ENCODE assay signal across 31 cellular contexts in genomic region chr13:111904701-111905608, GRCh38.
DNase-seq lines count a peak whose midpoint lies in the region; ATAC-seq, FAIRE-seq and TF ChIP-seq lines count a peak whose summit lies in the region.
"Had no signal": no experiment of that assay in that cellular context is flagged by ENCODE, and none has a peak within 500 bp of the region (broad histone marks: within the 10 kb centered on the region; RNA-seq: fewer than 3 reads in every experiment).

No MANE protein-coding gene starts in this region.

- TF ChIP-seq CTCF in K562 (IDR thresholded peaks at IDR 0.05 in 2 of 3, conservative IDR thresholded peaks at IDR 0.05 in 1 of 3; ENCODE audit: insufficient read depth in 2 of 3, low read depth in 1 of 3, low read length in 3 of 3) = no peak

- no peak for TF ChIP-seq POLR2A in K562 (conservative IDR thresholded peaks at IDR 0.05)

- no peak overlapping the region for H3K23ac ChIP-seq in mesenchymal stem cell (ENCODE audit: low read length in 2 of 2)

- no peak overlapping the region for H3K27ac Mint-ChIP-seq in activated naive CD4-positive, alpha-beta T cell treated with anti-CD3 and anti-CD28 coated beads, Interleukin-2, amount 10 ng/mL, durations not matched to agents 7 days and 5 days
- no peak overlapping the region for H3K27ac Mint-ChIP-seq in activated naive CD4-positive, alpha-beta T cell treated with anti-CD3 and anti-CD28 coated beads for 36 hours
- H3K27ac Mint-ChIP-seq: activated CD8-positive, alpha-beta T cell treated with anti-CD3 and anti-CD28 coated beads for 36 hours; activated naive CD8-positive, alpha-beta T cell had no signal

- H3K9me3 ChIP-seq in K562 (replicated peaks; ENCODE audit: control insufficient read depth, insufficient read depth, low read depth, low read length) (no peaks in the 10 kb centered on the region), mesenchymal stem cell (ENCODE audit: control insufficient read depth, low read length) (peaks cover 3% of the 10 kb centered on the region)
- H3K9me3 ChIP-seq: A549, BE2C, tibial artery had no signal

- H3K36me3 Mint-ChIP-seq in activated naive CD4-positive, alpha-beta T cell treated with anti-CD3 and anti-CD28 coated beads, Interleukin-2, amount 10 ng/mL, durations not matched to agents 7 days and 5 days = no peaks in the 10 kb centered on the region
- H3K36me3 Mint-ChIP-seq in activated naive CD4-positive, alpha-beta T cell treated with anti-CD3 and anti-CD28 coated beads for 36 hours (ENCODE audit: low read depth) = no peaks in the 10 kb centered on the region
- H3K36me3 Mint-ChIP-seq: activated naive CD8-positive, alpha-beta T cell had no signal

- 63% methylated on average over 20 of the region's 47 CpGs for WGBS in K562 (ENCODE audit: insufficient coverage, low coverage, missing lambda C conversion rate)
- 92% methylated on average over 27 of the region's 47 CpGs for WGBS in mesenchymal stem cell

- H4K8ac ChIP-seq in mesenchymal stem cell (ENCODE audit: low read length) = no peak overlapping the region

- H3K36me3 ChIP-seq in K562 (ENCODE audit: control insufficient read depth, insufficient read depth, low read length) = no peaks in the 10 kb centered on the region
- no peaks in the 10 kb centered on the region for H3K36me3 ChIP-seq in mesenchymal stem cell (ENCODE audit: control insufficient read depth in 1 of 2, insufficient read depth in 2 of 2, low read depth in 1 of 2, low read length in 2 of 2)
- H3K36me3 ChIP-seq: BE2C, tibial artery had no signal

- no peaks in the 10 kb centered on the region for H3K27me3 Mint-ChIP-seq in activated naive CD4-positive, alpha-beta T cell treated with anti-CD3 and anti-CD28 coated beads, Interleukin-2, amount 10 ng/mL, durations not matched to agents 7 days and 5 days
- H3K27me3 Mint-ChIP-seq in activated naive CD4-positive, alpha-beta T cell treated with anti-CD3 and anti-CD28 coated beads for 36 hours (ENCODE audit: low read depth) = peaks cover 2% of the 10 kb centered on the region
- H3K27me3 Mint-ChIP-seq: activated CD8-positive, alpha-beta T cell treated with anti-CD3 and anti-CD28 coated beads for 36 hours; activated naive CD8-positive, alpha-beta T cell; central memory CD8-positive, alpha-beta T cell had no signal

- no peak overlapping the region for H2BK12ac ChIP-seq in mesenchymal stem cell (ENCODE audit: low read length in 2 of 2)

- peaks cover 3% of the 10 kb centered on the region for H3K9me3 Mint-ChIP-seq in activated naive CD4-positive, alpha-beta T cell treated with anti-CD3 and anti-CD28 coated beads, Interleukin-2, amount 10 ng/mL, durations not matched to agents 7 days and 5 days
- H3K9me3 Mint-ChIP-seq in activated naive CD4-positive, alpha-beta T cell treated with anti-CD3 and anti-CD28 coated beads for 36 hours = no peaks in the 10 kb centered on the region
- H3K9me3 Mint-ChIP-seq: activated CD8-positive, alpha-beta T cell treated with anti-CD3 and anti-CD28 coated beads for 36 hours had no signal

- no peak for TF ChIP-seq RAD21 in K562 (CRISPR knock-in tag; conservative IDR thresholded peaks at IDR 0.05 in 1 of 2, IDR thresholded peaks at IDR 0.05 in 1 of 2)

- H3K9me1 ChIP-seq in K562 (ENCODE audit: control insufficient read depth, insufficient read depth, low read length) = no peaks in the 10 kb centered on the region

- CTCF ChIA-PET in activated naive CD4-positive, alpha-beta T cell treated with anti-CD3 and anti-CD28 coated beads, Interleukin-2, amount 10 ng/mL, durations not matched to agents 7 days and 5 days (lab: Charles Lee) = no interaction called here
- CTCF ChIA-PET in activated naive CD4-positive, alpha-beta T cell treated with anti-CD3 and anti-CD28 coated beads for 36 hours (lab: Charles Lee) = no interaction called here
- CTCF ChIA-PET in K562 (lab: Yijun Ruan, JAX; ENCODE audit: low intra/inter-chr PET ratio) = no interaction called here

- H2BK15ac ChIP-seq in mesenchymal stem cell (ENCODE audit: low read depth, poor library complexity, severe bottlenecking) = no peak overlapping the region

- H2AFZ ChIP-seq in K562 (ENCODE audit: low read depth, low read length) (0 out of 2 replicates have a peak overlapping the region, but pooled peaks have one; percentile 8), mesenchymal stem cell (ENCODE audit: low read depth, low read length) (no peak overlapping the region)

- intact Hi-C loops in activated naive CD4-positive, alpha-beta T cell treated with anti-CD3 and anti-CD28 coated beads for 36 hours (cut with micrococcal nuclease) = no loop called here
- intact Hi-C loops in K562 (cut with micrococcal nuclease) = no loop called here

- no peak overlapping the region for H3K4me3 Mint-ChIP-seq in activated naive CD4-positive, alpha-beta T cell treated with anti-CD3 and anti-CD28 coated beads, Interleukin-2, amount 10 ng/mL, durations not matched to agents 7 days and 5 days
- no peak overlapping the region for H3K4me3 Mint-ChIP-seq in activated naive CD4-positive, alpha-beta T cell treated with anti-CD3 and anti-CD28 coated beads for 36 hours
- H3K4me3 Mint-ChIP-seq: activated CD8-positive, alpha-beta T cell treated with anti-CD3 and anti-CD28 coated beads for 36 hours; activated naive CD8-positive, alpha-beta T cell; central memory CD8-positive, alpha-beta T cell had no signal

- no peak overlapping the region for H4K91ac ChIP-seq in mesenchymal stem cell (ENCODE audit: low read length)

- H3K27ac ChIP-seq in K562 (ENCODE audit: extremely low read depth, low read depth, low read length) (no peak overlapping the region), mesenchymal stem cell (ENCODE audit: low read length, poor library complexity, severe bottlenecking) (no peak overlapping the region)
- H3K27ac ChIP-seq: A549, tibial artery had no signal

- POLR2A ChIA-PET in K562 (lab: Yijun Ruan, JAX) = no interaction called here

- no peak overlapping the region for H3K14ac ChIP-seq in mesenchymal stem cell (ENCODE audit: low read length in 2 of 2)

- H3K27me3 ChIP-seq in K562 (ENCODE audit: control insufficient read depth in 2 of 2, insufficient read depth in 2 of 2, low read length in 2 of 2) = peaks cover 0 to 17% of the 10 kb centered on the region in 2 experiments; a peak in 2 of 5 replicates
- H3K27me3 ChIP-seq in mesenchymal stem cell (ENCODE audit: control insufficient read depth in 1 of 2, insufficient read depth in 1 of 2, low read length in 2 of 2) = no peaks in the 10 kb centered on the region

- H3K9ac ChIP-seq in K562 (ENCODE audit: insufficient read depth in 1 of 2, low read depth in 2 of 2, low read length in 2 of 2) (no peak overlapping the region), mesenchymal stem cell (ENCODE audit: low read length) (no peak overlapping the region)

- no peaks in the 10 kb centered on the region for H4K20me1 ChIP-seq in K562 (replicated peaks; ENCODE audit: control insufficient read depth, insufficient read depth, low read length)

- no peak overlapping the region for H3K4me3 ChIP-seq in K562
- no peak overlapping the region for H3K4me3 ChIP-seq in mesenchymal stem cell (ENCODE audit: insufficient read depth in 1 of 2, low read depth in 1 of 2, low read length in 2 of 2)
- H3K4me3 ChIP-seq: A549, GM12878, tibial artery had no signal

- peak; percentile 18 for DNase-seq in activated naive CD4-positive, alpha-beta T cell treated with anti-CD3 and anti-CD28 coated beads, Interleukin-2, amount 10 ng/mL, durations not matched to agents 7 days and 5 days
- DNase-seq in activated naive CD4-positive, alpha-beta T cell treated with anti-CD3 and anti-CD28 coated beads for 36 hours = no peak
- DNase-seq in K562 (ENCODE audit: extremely low read depth in 1 of 4, low spot score in 3 of 4) (peak; percentile 34 to 74 (median 65)), mesenteric fat pad (ENCODE audit: low spot score) (peak; percentile 65), mesenchymal stem cell (no peak)
- no peak for DNase-seq in effector CD4-positive, alpha-beta T cell
- DNase-seq: activated CD8-positive, alpha-beta T cell treated with anti-CD3 and anti-CD28 coated beads for 36 hours; activated T-cell treated with anti-CD3 and anti-CD28 coated beads, Interleukin-2, amount 50 U/mL, for 48 hours; BE2C; COR-L47; DMS79; effector memory CD4-positive, alpha-beta T cell; hippocampal formation; kidney; NCI-H2107; NCI-H446 treated with DMSO at 0.1 percent for 48 hours; occipital lobe; stimulated activated CD4-positive, alpha-beta T cell treated with anti-CD3 and anti-CD28 coated beads, Interleukin-4, amount 100 ng/mL, for 24 hours; stimulated activated naive CD8-positive, alpha-beta T cell treated with anti-CD3 and anti-CD28 coated beads, Interleukin-15, Interleukin-2, amounts not matched to agents 100 U/mL and 50 U/mL, for 24 hours; T1000 had no signal

- H3K4me1 ChIP-seq in K562 (replicated peaks in 1 of 2; ENCODE audit: control insufficient read depth in 2 of 2, insufficient read depth in 2 of 2, low read length in 2 of 2) (peaks cover 0 to 5% of the 10 kb centered on the region in 2 experiments; a peak in 2 of 5 replicates), mesenchymal stem cell (ENCODE audit: control insufficient read depth, insufficient read depth, low read depth, low read length) (peaks cover 2% of the 10 kb centered on the region)
- H3K4me1 ChIP-seq: A549, BE2C, tibial artery had no signal

- H3K4me1 Mint-ChIP-seq in activated naive CD4-positive, alpha-beta T cell treated with anti-CD3 and anti-CD28 coated beads, Interleukin-2, amount 10 ng/mL, durations not matched to agents 7 days and 5 days = no peaks in the 10 kb centered on the region
- H3K4me1 Mint-ChIP-seq in activated naive CD4-positive, alpha-beta T cell treated with anti-CD3 and anti-CD28 coated beads for 36 hours (ENCODE audit: low read depth) = no peaks in the 10 kb centered on the region
- H3K4me1 Mint-ChIP-seq: central memory CD8-positive, alpha-beta T cell had no signal

- TF ChIP-seq EP300 in K562 (IDR thresholded peaks at IDR 0.05; ENCODE audit: low read length) = no peak

- H3K79me1 ChIP-seq in mesenchymal stem cell (replicated peaks; ENCODE audit: low read length, poor library complexity, severe bottlenecking) = no peaks in the 10 kb centered on the region

- no peak overlapping the region for H3K18ac ChIP-seq in mesenchymal stem cell (ENCODE audit: low read depth in 1 of 2, low read length in 2 of 2)

- peak; percentile 89 for ATAC-seq in K562
- no peak for ATAC-seq in HG03469 (IDR thresholded peaks at IDR 0.05; ENCODE audit: unreplicated experiment)
- no peak for ATAC-seq in HG02870 (IDR thresholded peaks at IDR 0.05; ENCODE audit: unreplicated experiment)
- ATAC-seq: A549; activated CD8-positive, alpha-beta T cell treated with anti-CD3 and anti-CD28 coated beads for 36 hours; esophagus mucosa; GM12878; SK-N-SH treated with all-trans-retinoic acid at 6 μM for 48 hours; stimulated activated naive CD8-positive, alpha-beta T cell treated with anti-CD3 and anti-CD28 coated beads, Interleukin-15, Interleukin-2, amounts not matched to agents 100 U/mL and 50 U/mL, for 24 hours had no signal

- BruUV-seq in K562 (replicated peaks; lab: Mats Ljungman, UMichigan) = no TSS peak

- no peak overlapping the region for H3K4ac ChIP-seq in mesenchymal stem cell (ENCODE audit: low read depth in 1 of 2, low read length in 2 of 2)

- FAIRE-seq in K562 (lab: Jason Lieb, UNC) = no peak
- FAIRE-seq: A549, astrocyte, frontal cortex, GM12878, kidney had no signal

- no peak overlapping the region; the same call in 1 of the 2 replicates for H3K4me2 ChIP-seq in K562 (ENCODE audit: insufficient read depth, low read length)
- no peak overlapping the region for H3K4me2 ChIP-seq in mesenchymal stem cell (ENCODE audit: low read length, poor library complexity, severe bottlenecking)
- H3K4me2 ChIP-seq: A549 had no signal

- no peak overlapping the region for H2AK5ac ChIP-seq in mesenchymal stem cell (ENCODE audit: low read length, severe bottlenecking)

- H3K79me2 ChIP-seq in K562 (ENCODE audit: control insufficient read depth, insufficient read depth, low read length) = no peaks in the 10 kb centered on the region

- in situ Hi-C loops in K562 (cut with MboI) = no loop called here

- no peak overlapping the region for H2BK5ac ChIP-seq in mesenchymal stem cell (ENCODE audit: low read depth, low read length, poor library complexity, severe bottlenecking)

- no peak overlapping the region for H2BK120ac ChIP-seq in mesenchymal stem cell (ENCODE audit: low read depth, low read length)

Comparison
In these comparisons a context has a peak if more than half of its experiments do, and no peak if none do; other contexts are left out.
1. DNase-seq: peak in activated naive CD4-positive, alpha-beta T cell treated with anti-CD3 and anti-CD28 coated beads, Interleukin-2, amount 10 ng/mL, durations not matched to agents 7 days and 5 days (single experiment), K562 (4 of 4) and mesenteric fat pad (single experiment); none in activated naive CD4-positive, alpha-beta T cell treated with anti-CD3 and anti-CD28 coated beads for 36 hours (single experiment), mesenchymal stem cell (single experiment) and effector CD4-positive, alpha-beta T cell (single experiment).